In the genomic region with DNA sequence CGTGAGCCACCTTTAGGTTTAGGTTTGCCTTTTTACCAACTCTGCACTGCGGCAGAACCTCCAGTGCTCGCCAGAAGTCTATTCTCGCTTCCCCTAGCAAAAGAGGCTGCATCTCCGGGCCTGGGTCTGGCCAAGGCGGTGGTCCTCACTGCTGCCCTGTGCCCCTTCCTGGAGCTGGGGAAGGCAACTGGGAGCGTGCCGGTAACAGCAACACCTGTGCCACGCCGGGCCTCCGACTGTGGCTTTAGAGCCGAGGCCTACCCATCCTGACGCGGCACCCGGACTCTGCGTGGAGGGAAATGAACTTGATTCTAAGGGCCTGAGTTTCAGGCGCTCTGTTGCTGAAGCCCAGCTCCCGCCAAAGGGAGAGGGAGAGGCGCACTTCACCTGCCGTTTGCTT, we compare ENCODE assay signal across 22 cellular contexts.
A peak's percentile ranks its signal among the peaks of the same experiment; 100 is the strongest.
DNase-seq lines count a peak whose midpoint lies in the region; ATAC-seq and TF ChIP-seq lines count a peak whose summit lies in the region.
"Had no signal": no experiment of that assay in that cellular context is flagged by ENCODE, and none has a peak within 500 bp of the region (broad histone marks: within the 10 kb centered on the region; RNA-seq: fewer than 3 reads in every experiment).

No MANE protein-coding gene starts in this region.

- H2AK5ac ChIP-seq in neuronal stem cell (ENCODE audit: low read depth, low read length): no peak overlapping the region

- H3K4ac ChIP-seq in neuronal stem cell (ENCODE audit: low read length): no peak overlapping the region

- H3K36me3 ChIP-seq in BLaER1: no peaks in the 10 kb centered on the region
- H3K36me3 ChIP-seq in SJCRH30: no peaks in the 10 kb centered on the region
- no peaks in the 10 kb centered on the region for H3K36me3 ChIP-seq in neuronal stem cell (replicated peaks in 1 of 2; ENCODE audit: control insufficient read depth in 2 of 2, insufficient read depth in 2 of 2, low read length in 2 of 2)
- H3K36me3 ChIP-seq in left lung: no peaks in the 10 kb centered on the region
- H3K36me3 ChIP-seq: HAP-1 had no signal

- DNase-seq in SJCRH30: no peak
- peak; percentile 35 for DNase-seq in left kidney (ENCODE audit: low read depth, low spot score)
- no peak for DNase-seq in neuronal stem cell (ENCODE audit: low spot score)
- DNase-seq in left lung: no peak
- no peak for DNase-seq in DMS53 treated with DMSO at 0.1 percent for 48 hours (lab: John Stamatoyannopoulos, UW; ENCODE audit: unreplicated experiment)
- DNase-seq in RWPE1 (ENCODE audit: low spot score): no peak
- DNase-seq: Calu3, DND-41, HFFc6, NCI-H1048, NCI-H1417, NCI-H1694 treated with DMSO at 0.1 percent for 48 hours, NCI-H2081, NCI-H2227 treated with DMSO at 0.1 percent for 48 hours, NCI-H526 treated with DMSO at 0.1 percent for 48 hours, RPMI8226, SHP77 treated with DMSO at 0.1 percent for 48 hours had no signal

- peak overlapping the region; percentile 19 for H3K18ac ChIP-seq in neuronal stem cell (ENCODE audit: low read length)

- no peak overlapping the region for H3K23ac ChIP-seq in neuronal stem cell (ENCODE audit: low read depth, low read length, poor library complexity)

- no peaks in the 10 kb centered on the region for H3K27me3 ChIP-seq in BLaER1
- H3K27me3 ChIP-seq in SJCRH30: no peaks in the 10 kb centered on the region
- H3K27me3 ChIP-seq in neuronal stem cell (ENCODE audit: control insufficient read depth in 3 of 3, insufficient read depth in 3 of 3, low read depth in 1 of 3, low read length in 3 of 3): no peaks in the 10 kb centered on the region
- no peaks in the 10 kb centered on the region for H3K27me3 ChIP-seq in left lung

- H3K9me3 ChIP-seq in BLaER1 (no peaks in the 10 kb centered on the region), SJCRH30 (replicated peaks) (no peaks in the 10 kb centered on the region), neuronal stem cell (replicated peaks in 1 of 2; ENCODE audit: control insufficient read depth in 2 of 2, insufficient read depth in 1 of 2, low read depth in 1 of 2, low read length in 2 of 2) (peaks cover 0 to 2% of the 10 kb centered on the region in 2 donors), left lung (no peaks in the 10 kb centered on the region)
- H3K9me3 ChIP-seq: HAP-1 had no signal

- H2BK120ac ChIP-seq in neuronal stem cell (ENCODE audit: low read depth, low read length): no peak overlapping the region

- H2BK5ac ChIP-seq in neuronal stem cell (ENCODE audit: low read length): no peak overlapping the region

- H3K4me2 ChIP-seq in BLaER1: peak overlapping the region; percentile 82
- no peak overlapping the region for H3K4me2 ChIP-seq in neuronal stem cell (ENCODE audit: insufficient read depth, low read length, poor library complexity, severe bottlenecking)

- peak overlapping the region; percentile 2 for H2BK12ac ChIP-seq in neuronal stem cell (ENCODE audit: low read length)

- H2BK15ac ChIP-seq in neuronal stem cell (ENCODE audit: low read length): no peak overlapping the region

- peak overlapping the region; percentile 59; the same call in 1 of the 2 replicates for H3K27ac ChIP-seq in BLaER1
- peak overlapping the region; percentile 78 for H3K27ac ChIP-seq in SJCRH30
- H3K27ac ChIP-seq in neuronal stem cell (replicated peaks; ENCODE audit: low read length): no peak overlapping the region
- H3K27ac ChIP-seq in left lung: no peak overlapping the region
- H3K27ac ChIP-seq in RWPE1: no peak overlapping the region
- H3K27ac ChIP-seq: 22Rv1, SK-N-MC had no signal

- intact Hi-C loops in left lung (cut with DNase I): no loop called here

- no peaks in the 10 kb centered on the region for H4K20me1 ChIP-seq in BLaER1

- H4K91ac ChIP-seq in neuronal stem cell (ENCODE audit: low read depth, low read length, poor library complexity): no peak overlapping the region

- no CpG with 5 or more reads among the region's 20 CpGs for WGBS in neuronal stem cell (ENCODE audit: extremely low coverage in 2 of 2, insufficient read length in 2 of 2, insufficient replicate concordance in 1 of 2), 2 donors

- H3K4me1 ChIP-seq in BLaER1 (peaks cover 64% of the 10 kb centered on the region), SJCRH30 (peaks cover 20% of the 10 kb centered on the region), neuronal stem cell (ENCODE audit: control insufficient read depth in 2 of 2, insufficient read depth in 1 of 2, low read depth in 1 of 2, low read length in 2 of 2) (peaks cover 0 to 5% of the 10 kb centered on the region in 2 donors), left lung (no peaks in the 10 kb centered on the region)
- H3K4me1 ChIP-seq: HAP-1 had no signal

- TF ChIP-seq CTCF in left lung (IDR thresholded peaks at IDR 0.05) (no peak), RWPE1 (conservative IDR thresholded peaks at IDR 0.05; ENCODE audit: low read depth) (no peak)

- ATAC-seq in left lung (no peak), HG03097 (IDR thresholded peaks at IDR 0.05; ENCODE audit: low FRiP score, unreplicated experiment) (no peak)

- H2AFZ ChIP-seq in neuronal stem cell (ENCODE audit: low read length): no peak overlapping the region

- POLR2A ChIA-PET in RWPE1 (lab: Yijun Ruan, JAX; ENCODE audit: low non-redundant PET): no interaction called here

- H3K4me3 ChIP-seq in BLaER1 (no peak overlapping the region), SJCRH30 (no peak overlapping the region), neuronal stem cell (ENCODE audit: low read length in 2 of 2) (no peak overlapping the region), left lung (no peak overlapping the region)
- H3K4me3 ChIP-seq: HAP-1 had no signal

- no peaks in the 10 kb centered on the region for H3K79me1 ChIP-seq in neuronal stem cell (ENCODE audit: low read depth, low read length)

- H3K9ac ChIP-seq in BLaER1: 0 out of 2 replicates have a peak overlapping the region, but pooled peaks have one; percentile 19
- no peak overlapping the region for H3K9ac ChIP-seq in neuronal stem cell (ENCODE audit: low read depth, low read length, poor library complexity)

- H4K8ac ChIP-seq in neuronal stem cell (ENCODE audit: low read depth, low read length): no peak overlapping the region

- no peak overlapping the region for H3K14ac ChIP-seq in neuronal stem cell (ENCODE audit: low read length)

- CTCF ChIA-PET in RWPE1 (lab: Yijun Ruan, JAX): interaction anchor here (0.7 kb wide), 1 partner anchor 228 kb away, joined by 3 read pairs; no protein-coding TSS in a partner anchor

Comparison
In these comparisons a context has a peak if more than half of its experiments do, and no peak if none do; other contexts are left out.
1. H3K27ac ChIP-seq: peak in BLaER1 (single experiment) and SJCRH30 (single experiment); none in neuronal stem cell (single experiment), left lung (0 of 2) and RWPE1 (single experiment).